27 cellular contexts compared by ENCODE assay signal in genomic region chr3:142549986-142550385, GRCh38. TPM values are rescaled to one million over a fixed set of nuclear protein-coding genes. Genes with fewer than 3 reads are reported as not detected.
"Had no signal": no experiment of that assay in that cellular context is flagged by ENCODE, and none has a peak within 500 bp of the region (broad histone marks: within the 10 kb centered on the region; RNA-seq: fewer than 3 reads in every experiment).

No MANE protein-coding gene starts in this region.

- H3K4me1 ChIP-seq: neural progenitor cell, parathyroid adenoma, psoas muscle, right lobe of liver, sigmoid colon, stomach, thyroid gland, tibial nerve, upper lobe of right lung, vagina had no signal

- H3K79me2 ChIP-seq: parathyroid adenoma had no signal

- H3K4me3 ChIP-seq: neural progenitor cell, ovary, psoas muscle, right lobe of liver, sigmoid colon, stomach, thoracic aorta, thyroid gland, tibial nerve, upper lobe of right lung, vagina had no signal

- H3K36me3 ChIP-seq: ovary had no signal

- DNase-seq: naive thymus-derived CD4-positive, alpha-beta T cell; natural killer cell; occipital lobe; ovary; posterior cingulate gyrus; psoas muscle; right cardiac atrium; right lobe of liver; sigmoid colon; small intestine; stimulated activated CD4-positive, alpha-beta T cell treated with anti-CD3 and anti-CD28 coated beads, Interleukin-15, amount 100 ng/mL, for 24 hours; stimulated activated CD4-positive, alpha-beta T cell treated with anti-CD3 and anti-CD28 coated beads, Interleukin-2, amount 100 ng/mL, for 24 hours; stimulated activated CD4-positive, alpha-beta T cell treated with anti-CD3 and anti-CD28 coated beads, Interleukin-2, amount 100 ng/mL, for 48 hours; stimulated activated CD4-positive, alpha-beta T cell treated with anti-CD3 and anti-CD28 coated beads, Interleukin-4, amount 100 ng/mL, for 24 hours; stimulated activated naive B cell treated with anti-CD40 and anti-IgM and Interleukin-4, amounts not matched to agents 10 μg/mL and 1 μg/mL and 100 μg/mL, for 72 hours; stimulated activated naive CD4-positive, alpha-beta T cell treated with Interleukin-2 at 50 U/mL for 16 hours; stomach; thyroid gland; upper lobe of right lung had no signal

- H2AFZ ChIP-seq: neural progenitor cell, parathyroid adenoma had no signal

- H3K9me3 ChIP-seq: ovary, psoas muscle, right lobe of liver, sigmoid colon, stomach, thoracic aorta, thyroid gland, tibial nerve, upper lobe of right lung, vagina had no signal

- H3K27ac ChIP-seq: neural progenitor cell, ovary, parathyroid adenoma, psoas muscle, right lobe of liver, sigmoid colon, stomach, thoracic aorta, thyroid gland, tibial nerve, upper lobe of right lung, vagina had no signal

- H3K4me2 ChIP-seq: neural progenitor cell had no signal

- H3K9ac ChIP-seq: neural progenitor cell, parathyroid adenoma had no signal

- ATAC-seq: naive thymus-derived CD4-positive, alpha-beta T cell; natural killer cell; psoas muscle; right cardiac atrium; right lobe of liver; stimulated activated effector memory CD8-positive, alpha-beta T cell treated with anti-CD3 and anti-CD28 coated beads, Interleukin-12 subunit alpha, Interleukin-12 subunit beta, amount 100 ng/mL, for 72 hours; stimulated activated naive B cell treated with anti-CD40 and anti-IgM and Interleukin-4, amounts not matched to agents 10 μg/mL and 1 μg/mL and 100 μg/mL, for 72 hours; upper lobe of right lung had no signal

- FAIRE-seq: small intestine, urothelium cell line had no signal

- H3K27me3 ChIP-seq: neural progenitor cell, ovary, right lobe of liver, sigmoid colon, stomach, thyroid gland, tibial nerve, upper lobe of right lung, vagina had no signal

RNA-seq across cellular contexts. Expression of gene PLS1, which starts 46.2 kb away (rescaled TPM):
- total RNA-seq: skeletal muscle tissue had no signal
